In genomic region chr11:16098827-16099226, GRCh38 we compare ENCODE assay signal across 20 cellular contexts.
DNase-seq lines count a peak whose midpoint lies in the region; TF ChIP-seq lines count a peak whose summit lies in the region.
"Had no signal": no experiment of that assay in that cellular context is flagged by ENCODE, and none has a peak within 500 bp of the region (broad histone marks: within the 10 kb centered on the region; RNA-seq: fewer than 3 reads in every experiment).

No MANE protein-coding gene starts in this region.

- WGBS in smooth muscle cell (ENCODE audit: low lambda C conversion rate) = 98% methylated on average over 2 of the region's 2 CpGs

- no peaks in the 10 kb centered on the region for H3K4me1 Mint-ChIP-seq in activated naive CD4-positive, alpha-beta T cell treated with anti-CD3 and anti-CD28 coated beads, Interleukin-2, amount 10 ng/mL, durations not matched to agents 7 days and 5 days
- no peaks in the 10 kb centered on the region for H3K4me1 Mint-ChIP-seq in activated naive CD8-positive, alpha-beta T cell treated with anti-CD3 and anti-CD28 coated beads for 36 hours
- H3K4me1 Mint-ChIP-seq: memory B cell; stimulated activated naive CD8-positive, alpha-beta T cell treated with anti-CD3 and anti-CD28 coated beads, Interleukin-15, amount 100 ng/mL, for 72 hours had no signal

- no peak overlapping the region for H3K4me3 Mint-ChIP-seq in activated naive CD4-positive, alpha-beta T cell treated with anti-CD3 and anti-CD28 coated beads, Interleukin-2, amount 10 ng/mL, durations not matched to agents 7 days and 5 days
- H3K4me3 Mint-ChIP-seq in activated naive CD8-positive, alpha-beta T cell treated with anti-CD3 and anti-CD28 coated beads for 36 hours = no peak overlapping the region
- H3K4me3 Mint-ChIP-seq: activated naive CD4-positive, alpha-beta T cell treated with anti-CD3 and anti-CD28 coated beads for 36 hours; memory B cell; stimulated activated naive CD8-positive, alpha-beta T cell treated with anti-CD3 and anti-CD28 coated beads, Interleukin-15, amount 100 ng/mL, for 72 hours had no signal

- peak overlapping the region; percentile 22; the same call in 1 of the 2 replicates for H2AFZ ChIP-seq in OCI-LY3 (ENCODE audit: low read depth, low read length)
- no peak overlapping the region for H2AFZ ChIP-seq in smooth muscle cell (ENCODE audit: low read depth)

- H3K27me3 Mint-ChIP-seq in activated naive CD4-positive, alpha-beta T cell treated with anti-CD3 and anti-CD28 coated beads, Interleukin-2, amount 10 ng/mL, durations not matched to agents 7 days and 5 days = no peaks in the 10 kb centered on the region
- H3K27me3 Mint-ChIP-seq in activated naive CD8-positive, alpha-beta T cell treated with anti-CD3 and anti-CD28 coated beads for 36 hours = no peaks in the 10 kb centered on the region
- H3K27me3 Mint-ChIP-seq: memory B cell; stimulated activated naive CD8-positive, alpha-beta T cell treated with anti-CD3 and anti-CD28 coated beads, Interleukin-15, amount 100 ng/mL, for 72 hours had no signal

- no peaks in the 10 kb centered on the region for H3K36me3 ChIP-seq in OCI-LY3 (replicated peaks; ENCODE audit: low read depth, low read length)
- no peaks in the 10 kb centered on the region for H3K36me3 ChIP-seq in smooth muscle cell (ENCODE audit: low read depth)
- H3K36me3 ChIP-seq: gastroesophageal sphincter, right atrium auricular region, tibial nerve had no signal

- H3F3A ChIP-seq in smooth muscle cell (ENCODE audit: low read depth) = no peaks in the 10 kb centered on the region

- no peaks in the 10 kb centered on the region for H3K27me3 ChIP-seq in OCI-LY3 (ENCODE audit: low read depth, low read length)
- H3K27me3 ChIP-seq in smooth muscle cell (ENCODE audit: low read depth) = no peaks in the 10 kb centered on the region
- H3K27me3 ChIP-seq: gastroesophageal sphincter, right atrium auricular region, tibial nerve had no signal

- no peak overlapping the region for H3K4me2 ChIP-seq in OCI-LY3 (ENCODE audit: low read length)
- H3K4me2 ChIP-seq in smooth muscle cell = peak overlapping the region; percentile 23

- no peak overlapping the region for H3K27ac Mint-ChIP-seq in activated naive CD4-positive, alpha-beta T cell treated with anti-CD3 and anti-CD28 coated beads, Interleukin-2, amount 10 ng/mL, durations not matched to agents 7 days and 5 days
- H3K27ac Mint-ChIP-seq in activated naive CD8-positive, alpha-beta T cell treated with anti-CD3 and anti-CD28 coated beads for 36 hours = no peak overlapping the region
- H3K27ac Mint-ChIP-seq: activated naive CD4-positive, alpha-beta T cell treated with anti-CD3 and anti-CD28 coated beads for 36 hours; memory B cell; stimulated activated naive CD8-positive, alpha-beta T cell treated with anti-CD3 and anti-CD28 coated beads, Interleukin-15, amount 100 ng/mL, for 72 hours had no signal

- H3K36me3 Mint-ChIP-seq in activated naive CD4-positive, alpha-beta T cell treated with anti-CD3 and anti-CD28 coated beads, Interleukin-2, amount 10 ng/mL, durations not matched to agents 7 days and 5 days = no peaks in the 10 kb centered on the region
- H3K36me3 Mint-ChIP-seq in activated naive CD8-positive, alpha-beta T cell treated with anti-CD3 and anti-CD28 coated beads for 36 hours = no peaks in the 10 kb centered on the region
- H3K36me3 Mint-ChIP-seq: memory B cell had no signal

- TF ChIP-seq CTCF in OCI-LY3 (IDR thresholded peaks at IDR 0.05; ENCODE audit: low read depth, low read length) = no peak
- TF ChIP-seq CTCF in smooth muscle cell (IDR thresholded peaks at IDR 0.05; ENCODE audit: borderline replicate concordance, insufficient read depth, poor library complexity, severe bottlenecking) = no peak

- peaks cover 3% of the 10 kb centered on the region for H3K9me3 Mint-ChIP-seq in activated naive CD4-positive, alpha-beta T cell treated with anti-CD3 and anti-CD28 coated beads, Interleukin-2, amount 10 ng/mL, durations not matched to agents 7 days and 5 days
- H3K9me3 Mint-ChIP-seq in activated naive CD8-positive, alpha-beta T cell treated with anti-CD3 and anti-CD28 coated beads for 36 hours = peaks cover 2% of the 10 kb centered on the region

- no peak overlapping the region for H3K27ac ChIP-seq in OCI-LY3 (ENCODE audit: low read length)
- H3K27ac ChIP-seq in smooth muscle cell (ENCODE audit: low read depth) = no peak overlapping the region
- H3K27ac ChIP-seq: gastroesophageal sphincter, right atrium auricular region, tibial nerve had no signal

- no peaks in the 10 kb centered on the region for H4K20me1 ChIP-seq in OCI-LY3 (ENCODE audit: insufficient read depth, low read length)
- H4K20me1 ChIP-seq in smooth muscle cell (ENCODE audit: low read depth) = no peaks in the 10 kb centered on the region

- no peaks in the 10 kb centered on the region for H3K9me3 ChIP-seq in OCI-LY3 (ENCODE audit: insufficient read depth, low read length)
- no peaks in the 10 kb centered on the region for H3K9me3 ChIP-seq in smooth muscle cell (replicated peaks; ENCODE audit: low read depth)
- H3K9me3 ChIP-seq: gastroesophageal sphincter, right atrium auricular region had no signal

- peak; percentile 48 for DNase-seq in NCI-H1105 treated with DMSO at 0.1 percent for 48 hours (lab: John Stamatoyannopoulos, UW)
- no peak for DNase-seq in NCI-H1105 (lab: John Stamatoyannopoulos, UW)
- DNase-seq in fibroblast of peridontal ligament (ENCODE audit: extremely low read depth) = peak; percentile 20
- no peak for DNase-seq in smooth muscle cell (lab: John Stamatoyannopoulos, UW; ENCODE audit: unreplicated experiment)
- no peak for DNase-seq in activated naive CD4-positive, alpha-beta T cell treated with anti-CD3 and anti-CD28 coated beads, Interleukin-2, amount 10 ng/mL, durations not matched to agents 7 days and 5 days
- no peak for DNase-seq in putamen (ENCODE audit: low spot score)
- DNase-seq in activated naive CD8-positive, alpha-beta T cell treated with anti-CD3 and anti-CD28 coated beads for 36 hours = no peak
- DNase-seq: activated CD8-positive, alpha-beta memory T cell treated with anti-CD3 and anti-CD28 coated beads for 24 hours; activated naive CD4-positive, alpha-beta T cell treated with anti-CD3 and anti-CD28 coated beads for 36 hours; activated T-cell treated with anti-CD3 and anti-CD28 coated beads, Interleukin-2, amount 50 U/mL, for 48 hours; cerebellar nuclear complex; erythroblast; PC-3; SHP77 treated with DMSO at 0.1 percent for 48 hours; stimulated activated naive CD8-positive, alpha-beta T cell treated with anti-CD3 and anti-CD28 coated beads, Interleukin-15, amount 100 ng/mL, for 72 hours had no signal

- H3K79me2 ChIP-seq in OCI-LY3 (ENCODE audit: low read length) (no peaks in the 10 kb centered on the region), smooth muscle cell (ENCODE audit: low read depth) (no peaks in the 10 kb centered on the region)

- CTCF ChIA-PET in activated naive CD4-positive, alpha-beta T cell treated with anti-CD3 and anti-CD28 coated beads, Interleukin-2, amount 10 ng/mL, durations not matched to agents 7 days and 5 days (lab: Charles Lee) = interaction anchor here (0.6 kb wide), 1 partner anchor 239 kb away, joined by 3 read pairs; no protein-coding TSS in a partner anchor

- H3K4me3 ChIP-seq in OCI-LY3 (ENCODE audit: low read length) = no peak overlapping the region
- H3K4me3 ChIP-seq in smooth muscle cell = no peak overlapping the region
- H3K4me3 ChIP-seq: gastroesophageal sphincter, right atrium auricular region, tibial nerve had no signal

- no peak overlapping the region for H3K9ac ChIP-seq in OCI-LY3 (ENCODE audit: low read length)
- no peak overlapping the region for H3K9ac ChIP-seq in smooth muscle cell (ENCODE audit: low read depth)

- H3K4me1 ChIP-seq in OCI-LY3 (ENCODE audit: low read length) = no peaks in the 10 kb centered on the region
- peaks cover 18% of the 10 kb centered on the region for H3K4me1 ChIP-seq in smooth muscle cell (ENCODE audit: low read depth)

Comparison
In these comparisons a context has a peak if more than half of its experiments do, and no peak if none do; other contexts are left out.
1. DNase-seq: peak in NCI-H1105 treated with DMSO at 0.1 percent for 48 hours (single experiment) and fibroblast of peridontal ligament (single experiment); none in NCI-H1105 (single experiment), smooth muscle cell (single experiment), activated naive CD4-positive, alpha-beta T cell treated with anti-CD3 and anti-CD28 coated beads, Interleukin-2, amount 10 ng/mL, durations not matched to agents 7 days and 5 days (single experiment), putamen (single experiment) and activated naive CD8-positive, alpha-beta T cell treated with anti-CD3 and anti-CD28 coated beads for 36 hours (single experiment).